In genomic region chr12:42958271-42958674, GRCh38 we compare ENCODE assay signal across 1 cellular context.
TF ChIP-seq lines count a peak whose summit lies in the region.

No MANE protein-coding gene starts in this region.

TF ChIP-seq in GM23338, 12 proteins besides CTCF, POLR2A, EP300 and RAD21 (continued from another document):
- no peak for TF ChIP-seq ZNF462 (CRISPR knock-in tag; IDR thresholded peaks at IDR 0.05)
- TF ChIP-seq ETS1 (IDR thresholded peaks at IDR 0.05): no peak
